In the genomic region with DNA sequence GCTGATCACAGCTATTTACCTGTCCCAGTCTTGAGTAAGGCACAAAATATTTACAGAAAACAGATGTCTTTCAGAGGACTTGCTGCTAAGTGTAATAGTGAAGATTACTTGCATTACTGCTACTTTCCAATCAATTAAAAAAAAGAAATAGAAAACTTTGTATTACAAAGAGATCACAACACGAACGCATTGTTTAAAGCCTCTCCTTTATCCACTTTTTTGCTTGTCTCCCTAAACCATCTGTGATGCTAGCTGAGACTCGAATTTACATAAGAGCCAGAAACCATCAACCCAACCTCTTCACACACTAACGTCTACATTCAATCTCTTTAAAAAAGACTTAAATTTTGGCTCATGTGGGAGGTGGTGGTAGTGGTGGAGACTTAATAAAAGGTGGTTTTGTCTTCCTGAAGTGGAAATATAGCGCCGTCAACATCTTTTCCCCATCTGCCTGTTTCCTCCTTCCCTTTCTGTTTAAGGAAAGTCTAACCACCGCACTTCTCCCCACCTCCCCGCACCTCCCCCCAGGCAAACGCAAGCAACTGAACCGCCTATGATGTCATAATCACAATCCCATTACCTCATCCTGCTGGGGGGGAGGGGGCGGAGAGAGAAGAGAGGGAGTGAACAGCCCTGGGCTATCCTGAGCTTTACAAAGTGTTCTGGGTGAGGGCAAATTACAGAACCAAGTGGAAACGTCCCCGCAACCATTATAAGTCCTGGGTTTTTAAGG, we compare ENCODE assay signal across 2 cellular contexts.
TF ChIP-seq lines count a peak whose summit lies in the region.

No MANE protein-coding gene starts in this region.

TF ChIP-seq in IMR-90, 13 proteins besides CTCF, POLR2A, EP300 and RAD21:
- TF ChIP-seq NFE2L2 (IDR thresholded peaks at IDR 0.05; ENCODE audit: low read depth, low read length) = no peak
- no peak for TF ChIP-seq FOS (IDR thresholded peaks at IDR 0.05; ENCODE audit: low read depth, low read length)
- TF ChIP-seq MAFK (IDR thresholded peaks at IDR 0.05; ENCODE audit: low read depth, low read length) = no peak
- peak; percentile 67 for TF ChIP-seq RCOR1 (IDR thresholded peaks at IDR 0.05; ENCODE audit: insufficient replicate concordance, low read length)
- TF ChIP-seq SMC3 (IDR thresholded peaks at IDR 0.05; ENCODE audit: low read depth, low read length) = no peak
- peak; percentile 65; the same call in 1 of the 2 replicates for TF ChIP-seq CEBPB (IDR thresholded peaks at IDR 0.05; ENCODE audit: low read depth, low read length)
- no peak for TF ChIP-seq MXI1 (IDR thresholded peaks at IDR 0.05; ENCODE audit: borderline replicate concordance, low read depth, low read length)
- no peak for TF ChIP-seq CHD1 (IDR thresholded peaks at IDR 0.05; ENCODE audit: low read depth, low read length)
- TF ChIP-seq, protein P1, sequence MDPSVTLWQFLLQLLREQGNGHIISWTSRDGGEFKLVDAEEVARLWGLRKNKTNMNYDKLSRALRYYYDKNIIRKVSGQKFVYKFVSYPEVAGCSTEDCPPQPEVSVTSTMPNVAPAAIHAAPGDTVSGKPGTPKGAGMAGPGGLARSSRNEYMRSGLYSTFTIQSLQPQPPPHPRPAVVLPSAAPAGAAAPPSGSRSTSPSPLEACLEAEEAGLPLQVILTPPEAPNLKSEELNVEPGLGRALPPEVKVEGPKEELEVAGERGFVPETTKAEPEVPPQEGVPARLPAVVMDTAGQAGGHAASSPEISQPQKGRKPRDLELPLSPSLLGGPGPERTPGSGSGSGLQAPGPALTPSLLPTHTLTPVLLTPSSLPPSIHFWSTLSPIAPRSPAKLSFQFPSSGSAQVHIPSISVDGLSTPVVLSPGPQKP (IDR thresholded peaks at IDR 0.05; ENCODE audit: borderline replicate concordance, low read depth, low read length) = no peak
- peak; percentile 92 for TF ChIP-seq MAZ (IDR thresholded peaks at IDR 0.05; ENCODE audit: borderline replicate concordance, low read depth, low read length)
- TF ChIP-seq BHLHE40 (IDR thresholded peaks at IDR 0.05; ENCODE audit: low read depth, low read length) = no peak
- TF ChIP-seq RFX5 (IDR thresholded peaks at IDR 0.05; ENCODE audit: low read depth, low read length) = no peak
- TF ChIP-seq, protein P2, sequence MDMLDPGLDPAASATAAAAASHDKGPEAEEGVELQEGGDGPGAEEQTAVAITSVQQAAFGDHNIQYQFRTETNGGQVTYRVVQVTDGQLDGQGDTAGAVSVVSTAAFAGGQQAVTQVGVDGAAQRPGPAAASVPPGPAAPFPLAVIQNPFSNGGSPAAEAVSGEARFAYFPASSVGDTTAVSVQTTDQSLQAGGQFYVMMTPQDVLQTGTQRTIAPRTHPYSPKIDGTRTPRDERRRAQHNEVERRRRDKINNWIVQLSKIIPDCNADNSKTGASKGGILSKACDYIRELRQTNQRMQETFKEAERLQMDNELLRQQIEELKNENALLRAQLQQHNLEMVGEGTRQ (IDR thresholded peaks at IDR 0.05; ENCODE audit: low read depth, low read length) = no peak

TF ChIP-seq in H1, 55 proteins besides CTCF, POLR2A, EP300 and RAD21:
- TF ChIP-seq SAP30 (IDR thresholded peaks at IDR 0.05; ENCODE audit: insufficient read depth, insufficient replicate concordance, low read length) (no peak), RBBP5 (IDR thresholded peaks at IDR 0.05; ENCODE audit: borderline replicate concordance, low read depth, low read length) (peak; percentile 67; the same call in 1 of the 2 replicates), ASH2L (IDR thresholded peaks at IDR 0.05; ENCODE audit: low read length) (peak; percentile 87), GTF2F1 (IDR thresholded peaks at IDR 0.05; ENCODE audit: borderline replicate concordance, low read depth, low read length) (0 out of 2 replicates have a peak, but pooled peaks have one; percentile 21), JUND (IDR thresholded peaks at IDR 0.05; ENCODE audit: low read length) (peak; percentile 59; the same call in 1 of the 2 replicates), CREB1 (IDR thresholded peaks at IDR 0.05) (peak; percentile 99), BCL11A (IDR thresholded peaks at IDR 0.05; ENCODE audit: low read depth in 2 of 2, low read length in 2 of 2) (peak in 1 of 2 experiments; percentile 21), JUN (IDR thresholded peaks at IDR 0.05; ENCODE audit: low read depth, low read length) (peak; percentile 92), SP2 (IDR thresholded peaks at IDR 0.05; ENCODE audit: low read length) (no peak), KDM1A (IDR thresholded peaks at IDR 0.05; ENCODE audit: borderline replicate concordance, low read length) (peak; percentile 83; the same call in 1 of the 2 replicates), PHF8 (conservative IDR thresholded peaks at IDR 0.05; ENCODE audit: low read depth, low read length) (peak; percentile 58), CHD2 (IDR thresholded peaks at IDR 0.05; ENCODE audit: low read length) (no peak; the same call in 1 of the 2 replicates), HDAC6 (IDR thresholded peaks at IDR 0.05; ENCODE audit: low read depth, low read length) (no peak), KDM4A (IDR thresholded peaks at IDR 0.05; ENCODE audit: low read depth, low read length, severe bottlenecking) (peak; percentile 50)
- TF ChIP-seq, protein P3, sequence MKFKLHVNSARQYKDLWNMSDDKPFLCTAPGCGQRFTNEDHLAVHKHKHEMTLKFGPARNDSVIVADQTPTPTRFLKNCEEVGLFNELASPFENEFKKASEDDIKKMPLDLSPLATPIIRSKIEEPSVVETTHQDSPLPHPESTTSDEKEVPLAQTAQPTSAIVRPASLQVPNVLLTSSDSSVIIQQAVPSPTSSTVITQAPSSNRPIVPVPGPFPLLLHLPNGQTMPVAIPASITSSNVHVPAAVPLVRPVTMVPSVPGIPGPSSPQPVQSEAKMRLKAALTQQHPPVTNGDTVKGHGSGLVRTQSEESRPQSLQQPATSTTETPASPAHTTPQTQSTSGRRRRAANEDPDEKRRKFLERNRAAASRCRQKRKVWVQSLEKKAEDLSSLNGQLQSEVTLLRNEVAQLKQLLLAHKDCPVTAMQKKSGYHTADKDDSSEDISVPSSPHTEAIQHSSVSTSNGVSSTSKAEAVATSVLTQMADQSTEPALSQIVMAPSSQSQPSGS (IDR thresholded peaks at IDR 0.05; ENCODE audit: low read length) = peak; percentile 100
TF ChIP-seq in H1: peak in this region for 11.
